ENCODE assay signal across 2 cellular contexts in genomic region chr12:52193991-52194390, GRCh38.
TF ChIP-seq lines count a peak whose summit lies in the region.

No MANE protein-coding gene starts in this region.

TF ChIP-seq in A549, 52 proteins besides CTCF, POLR2A, EP300 and RAD21 (continued from another document):
- TF ChIP-seq ATOH8 (CRISPR knock-in tag; IDR thresholded peaks at IDR 0.05; ENCODE audit: low read depth) (no peak), SMC3 (IDR thresholded peaks at IDR 0.05) (no peak), E2F6 (IDR thresholded peaks at IDR 0.05; ENCODE audit: borderline replicate concordance, low read depth) (no peak), EHMT2 (IDR thresholded peaks at IDR 0.05; ENCODE audit: low read depth) (no peak), CEBPB (IDR thresholded peaks at IDR 0.05) (no peak), ESRRA (IDR thresholded peaks at IDR 0.05; ENCODE audit: borderline replicate concordance, low read length) (no peak), HOXB5 (CRISPR knock-in tag; IDR thresholded peaks at IDR 0.05) (no peak), JUNB (IDR thresholded peaks at IDR 0.05) (no peak), KDM5A (IDR thresholded peaks at IDR 0.05) (no peak)

TF ChIP-seq in Ishikawa, 13 proteins besides CTCF, POLR2A, EP300 and RAD21 (continued from another document):
- TF ChIP-seq USF1 (IDR thresholded peaks at IDR 0.05): no peak
- TF ChIP-seq TAF1 (IDR thresholded peaks at IDR 0.05; ENCODE audit: low read depth): no peak
- TF ChIP-seq CREB1 (IDR thresholded peaks at IDR 0.05; ENCODE audit: low read depth): no peak
- TF ChIP-seq TEAD4 (IDR thresholded peaks at IDR 0.05): 0 out of 2 replicates have a peak, but pooled peaks have one; percentile 12
- no peak for TF ChIP-seq MAX (IDR thresholded peaks at IDR 0.05)
- TF ChIP-seq REST (IDR thresholded peaks at IDR 0.05; ENCODE audit: low read depth): no peak
- no peak for TF ChIP-seq TCF12 (IDR thresholded peaks at IDR 0.05; ENCODE audit: low read depth)
- TF ChIP-seq NFIC (IDR thresholded peaks at IDR 0.05): peak; percentile 82
- no peak for TF ChIP-seq YY1 (IDR thresholded peaks at IDR 0.05; ENCODE audit: low read depth)
